In genomic region chr22:45891996-45892621, GRCh38 we compare ENCODE assay signal across 22 cellular contexts.
DNase-seq lines count a peak whose midpoint lies in the region; ATAC-seq, FAIRE-seq and TF ChIP-seq lines count a peak whose summit lies in the region.
"Had no signal": no experiment of that assay in that cellular context is flagged by ENCODE, and none has a peak within 500 bp of the region (broad histone marks: within the 10 kb centered on the region; RNA-seq: fewer than 3 reads in every experiment).

No MANE protein-coding gene starts in this region.

- no peak for TF ChIP-seq POLR2A in heart left ventricle (IDR thresholded peaks at IDR 0.05)

- WGBS in heart left ventricle, 4 donors = 82 to 93% (median 83%) methylated on average over 8 to 22 of the region's 22 CpGs

- peak overlapping the region; percentile 28 to 86 (median 72); a peak in 20 of 22 replicates for H3K4me2 ChIP-seq in BLaER1 treated with 17β-estradiol and CSF1 and Interleukin-3, amounts not matched to agents 10 nM and 100 nM
- H3K4me2 ChIP-seq: A549 had no signal

- intact Hi-C loops in heart left ventricle (cut with DNase I) = no loop called here
- intact Hi-C loops in sciatic nerve (cut with DNase I) = no loop called here

- H3K36me3 ChIP-seq in BLaER1 treated with 17β-estradiol and CSF1 and Interleukin-3, amounts not matched to agents 10 nM and 100 nM = no peaks in the 10 kb centered on the region
- no peaks in the 10 kb centered on the region for H3K36me3 ChIP-seq in heart left ventricle

- peaks cover 0 to 63% (median 11%) of the 10 kb centered on the region in 11 experiments; a peak in 15 of 22 replicates for H4K20me1 ChIP-seq in BLaER1 treated with 17β-estradiol and CSF1 and Interleukin-3, amounts not matched to agents 10 nM and 100 nM

- DNase-seq in NOMO-1 treated with dmso at 0.1 percent for 144 hours (lab: John Stamatoyannopoulos, UW; ENCODE audit: unreplicated experiment) = peak; percentile 36
- peak in 3 of 5 donors; percentile 11 to 46 (median 14) for DNase-seq in heart left ventricle
- DNase-seq in sciatic nerve (ENCODE audit: low spot score) = no peak
- DNase-seq in globus pallidus (ENCODE audit: low spot score) = no peak
- no peak for DNase-seq in dermis blood vessel endothelial cell
- DNase-seq in RCC 7860 (ENCODE audit: low spot score) = no peak
- DNase-seq: Calu3; CD4-positive, CD25-positive, alpha-beta regulatory T cell; DMS79; GM23248; NCI-H1048; NCI-H146; NCI-H226; NCI-H526 treated with DMSO at 0.1 percent for 48 hours; NK-92 treated with Interleukin-12 subunit alpha and Interleukin-12 subunit beta, amount 100 ng/mL, for 24 hours; SIG-M5 had no signal

- no peak for TF ChIP-seq CTCF in heart left ventricle (IDR thresholded peaks at IDR 0.05)

- no peak for ATAC-seq in heart left ventricle
- peak; percentile 21 for ATAC-seq in sciatic nerve
- ATAC-seq: A549, K562, Panc1 had no signal

- H3K4me1 ChIP-seq in BLaER1 treated with 17β-estradiol and CSF1 and Interleukin-3, amounts not matched to agents 10 nM and 100 nM = peaks cover 12 to 37% (median 30%) of the 10 kb centered on the region in 10 experiments
- peaks cover 0 to 6% (median 0%) of the 10 kb centered on the region in 12 donors for H3K4me1 ChIP-seq in heart left ventricle

- no peak for FAIRE-seq in RCC 7860 (lab: Jason Lieb, UNC)
- FAIRE-seq: A549, G401.6, HTR-8/SVneo, K562 had no signal

- H3K4me3 ChIP-seq in BLaER1 treated with 17β-estradiol and CSF1 and Interleukin-3, amounts not matched to agents 10 nM and 100 nM = no peak overlapping the region
- no peak overlapping the region for H3K4me3 ChIP-seq in heart left ventricle
- H3K4me3 ChIP-seq: A549, GM23248, K562 had no signal

- no peaks in the 10 kb centered on the region for H3K9me3 ChIP-seq in BLaER1 treated with 17β-estradiol and CSF1 and Interleukin-3, amounts not matched to agents 10 nM and 100 nM (replicated peaks in 1 of 11)
- no peaks in the 10 kb centered on the region for H3K9me3 ChIP-seq in heart left ventricle
- H3K9me3 ChIP-seq: A549 had no signal

- peak overlapping the region in 1 of 11 experiments; percentile 41; a peak in 1 of 22 replicates for H3K9ac ChIP-seq in BLaER1 treated with 17β-estradiol and CSF1 and Interleukin-3, amounts not matched to agents 10 nM and 100 nM
- H3K9ac ChIP-seq: GM23248 had no signal

- peaks cover 28 to 68% (median 46%) of the 10 kb centered on the region in 11 experiments for H3K27me3 ChIP-seq in BLaER1 treated with 17β-estradiol and CSF1 and Interleukin-3, amounts not matched to agents 10 nM and 100 nM
- peaks cover 6 to 39% (median 23%) of the 10 kb centered on the region in 9 donors for H3K27me3 ChIP-seq in heart left ventricle

- no peak overlapping the region for H3K27ac ChIP-seq in BLaER1 treated with 17β-estradiol and CSF1 and Interleukin-3, amounts not matched to agents 10 nM and 100 nM
- no peak overlapping the region for H3K27ac ChIP-seq in heart left ventricle
- H3K27ac ChIP-seq: GM23248 had no signal

Comparison
In these comparisons a context has a peak if more than half of its experiments do, and no peak if none do; other contexts are left out.
1. DNase-seq: peak in NOMO-1 treated with dmso at 0.1 percent for 144 hours (single experiment) and heart left ventricle (3 of 5); none in sciatic nerve (single experiment), globus pallidus (single experiment), dermis blood vessel endothelial cell (single experiment) and RCC 7860 (single experiment).